Comparison of ENCODE assay signal across 15 cellular contexts in the genomic region with DNA sequence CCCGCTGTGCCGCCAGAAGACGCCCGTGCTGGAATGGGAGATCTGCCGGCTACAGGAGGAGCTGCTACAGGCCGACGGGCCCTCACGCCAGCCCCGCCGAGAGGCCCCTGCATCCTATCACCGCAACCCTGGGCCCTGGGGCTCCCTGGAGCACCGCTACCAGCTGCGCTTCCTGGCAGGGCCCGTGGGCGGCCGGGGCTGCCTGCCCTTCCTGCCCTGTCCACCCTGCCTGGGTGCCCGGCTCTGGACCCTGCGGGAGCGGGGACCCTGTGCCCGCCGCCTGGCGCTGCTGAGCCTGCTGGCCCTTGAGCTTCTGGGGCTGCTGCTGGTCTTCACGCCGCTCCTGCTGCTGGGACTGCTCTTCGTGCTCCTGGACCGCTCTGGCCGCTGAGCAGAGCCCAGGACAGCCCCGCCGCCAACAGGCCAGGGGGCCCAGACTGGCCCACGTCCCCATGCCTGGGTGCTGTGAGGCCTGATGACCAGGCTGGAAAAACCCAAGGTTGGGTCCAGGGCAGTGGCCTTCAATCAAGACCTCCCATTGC. TPM values are rescaled to one million over a fixed set of nuclear protein-coding genes. Genes with fewer than 3 reads are reported as not detected.
A peak's percentile ranks its signal among the peaks of the same experiment; 100 is the strongest.
DNase-seq lines count a peak whose midpoint lies in the region; ATAC-seq, FAIRE-seq and TF ChIP-seq lines count a peak whose summit lies in the region.
"Had no signal": no experiment of that assay in that cellular context is flagged by ENCODE, and none has a peak within 500 bp of the region (broad histone marks: within the 10 kb centered on the region; RNA-seq: fewer than 3 reads in every experiment).

No MANE protein-coding gene starts in this region.

- H3K36me3 Mint-ChIP-seq in astrocyte (ENCODE audit: low read depth, unreplicated experiment), result no peaks in the 10 kb centered on the region
- H3K36me3 Mint-ChIP-seq: T-cell had no signal

- no peak overlapping the region for H2BK5ac ChIP-seq in neuronal stem cell (ENCODE audit: low read length)

- no peak overlapping the region for H3K4me3 Mint-ChIP-seq in astrocyte (ENCODE audit: unreplicated experiment)
- H3K4me3 Mint-ChIP-seq: activated naive CD8-positive, alpha-beta T cell treated with anti-CD3 and anti-CD28 coated beads, Interleukin-2, amount 50 U/mL, for 24 hours; stimulated activated memory B cell treated with anti-CD40 and anti-IgM and Interleukin-4, amounts not matched to agents 10 μg/mL and 1 μg/mL and 100 μg/mL, for 72 hours; T-cell had no signal

- no peaks in the 10 kb centered on the region for H3K36me3 ChIP-seq in astrocyte (ENCODE audit: insufficient read depth, low read length)
- peaks cover 11 to 30% of the 10 kb centered on the region in 2 donors for H3K36me3 ChIP-seq in neuronal stem cell (replicated peaks in 1 of 2; ENCODE audit: control insufficient read depth in 2 of 2, insufficient read depth in 2 of 2, low read length in 2 of 2)

- no peaks in the 10 kb centered on the region for H3K27me3 Mint-ChIP-seq in astrocyte (ENCODE audit: low read depth, unreplicated experiment)
- H3K27me3 Mint-ChIP-seq: activated naive CD8-positive, alpha-beta T cell treated with anti-CD3 and anti-CD28 coated beads, Interleukin-2, amount 50 U/mL, for 24 hours; stimulated activated memory B cell treated with anti-CD40 and anti-IgM and Interleukin-4, amounts not matched to agents 10 μg/mL and 1 μg/mL and 100 μg/mL, for 72 hours; T-cell had no signal

- no peaks in the 10 kb centered on the region for H3K9me3 Mint-ChIP-seq in astrocyte (ENCODE audit: unreplicated experiment)
- H3K9me3 Mint-ChIP-seq: activated naive CD8-positive, alpha-beta T cell treated with anti-CD3 and anti-CD28 coated beads, Interleukin-2, amount 50 U/mL, for 24 hours; stimulated activated memory B cell treated with anti-CD40 and anti-IgM and Interleukin-4, amounts not matched to agents 10 μg/mL and 1 μg/mL and 100 μg/mL, for 72 hours; T-cell had no signal

- peaks cover 8% of the 10 kb centered on the region for H4K20me1 ChIP-seq in astrocyte (ENCODE audit: insufficient read depth, low read length)

- H3K4me1 ChIP-seq in astrocyte (ENCODE audit: insufficient read depth, low read length) (peaks cover 15% of the 10 kb centered on the region), neuronal stem cell (ENCODE audit: control insufficient read depth in 2 of 2, insufficient read depth in 1 of 2, low read depth in 1 of 2, low read length in 2 of 2) (peaks cover 8 to 15% of the 10 kb centered on the region in 2 donors)

- H3K4me2 ChIP-seq in astrocyte (ENCODE audit: low read length) (peak overlapping the region; percentile 44), neuronal stem cell (ENCODE audit: insufficient read depth, low read length, poor library complexity, severe bottlenecking) (no peak overlapping the region)

- ATAC-seq in SK-N-SH treated with all-trans-retinoic acid at 6 μM for 48 hours, result no peak
- ATAC-seq: activated naive CD8-positive, alpha-beta T cell treated with anti-CD3 and anti-CD28 coated beads, Interleukin-2, amount 50 U/mL, for 24 hours; stimulated activated memory B cell treated with anti-CD40 and anti-IgM and Interleukin-4, amounts not matched to agents 10 μg/mL and 1 μg/mL and 100 μg/mL, for 72 hours; T-cell had no signal

- H3K9me3 ChIP-seq in astrocyte (ENCODE audit: insufficient read depth, low read depth, low read length), result no peaks in the 10 kb centered on the region
- H3K9me3 ChIP-seq in neuronal stem cell (replicated peaks in 1 of 2; ENCODE audit: control insufficient read depth in 2 of 2, insufficient read depth in 1 of 2, low read depth in 1 of 2, low read length in 2 of 2), result no peaks in the 10 kb centered on the region
- H3K9me3 ChIP-seq: mucosa of descending colon had no signal

- DNase-seq in astrocyte (ENCODE audit: low read depth) (no peak), neuronal stem cell (ENCODE audit: low spot score) (no peak), dermis blood vessel endothelial cell (no peak), GM20000 (ENCODE audit: low spot score) (no peak)
- DNase-seq: activated naive CD8-positive, alpha-beta T cell treated with anti-CD3 and anti-CD28 coated beads, Interleukin-2, amount 50 U/mL, for 24 hours; activated T-cell treated with anti-CD3 and anti-CD28 coated beads for 4 hours; NCI-H1436 treated with DMSO at 0.1 percent for 48 hours; NCI-H510A; T-cell had no signal

- H2BK15ac ChIP-seq in neuronal stem cell (ENCODE audit: low read length), result no peak overlapping the region

- no peaks in the 10 kb centered on the region for H3K79me2 ChIP-seq in astrocyte (ENCODE audit: insufficient read depth, low read length)

- no peak overlapping the region for H2BK120ac ChIP-seq in neuronal stem cell (ENCODE audit: low read depth, low read length)

- H3K9ac ChIP-seq in astrocyte (ENCODE audit: low read length), result no peak overlapping the region
- H3K9ac ChIP-seq in neuronal stem cell (ENCODE audit: low read depth, low read length, poor library complexity), result peak overlapping the region; percentile 21

- TF ChIP-seq CTCF in C4-2B (conservative IDR thresholded peaks at IDR 0.05) (no peak), astrocyte (IDR thresholded peaks at IDR 0.05; ENCODE audit: insufficient read depth, low read depth, low read length) (no peak), GM20000 (IDR thresholded peaks at IDR 0.05; ENCODE audit: extremely low read depth, missing control alignments) (no peak)

- no CpG with 5 or more reads among the region's 30 CpGs for WGBS in neuronal stem cell (ENCODE audit: extremely low coverage in 2 of 2, insufficient read length in 2 of 2, insufficient replicate concordance in 1 of 2), 2 donors

- no peak overlapping the region for H3K14ac ChIP-seq in neuronal stem cell (ENCODE audit: low read length)

- H3K4me3 ChIP-seq in astrocyte (ENCODE audit: insufficient read depth, low read depth, low read length) (no peak overlapping the region), neuronal stem cell (ENCODE audit: low read length in 2 of 2) (no peak overlapping the region)

- H3K27ac ChIP-seq in C4-2B (peak overlapping the region; percentile 98), astrocyte (ENCODE audit: low read depth, low read length) (no peak overlapping the region), neuronal stem cell (replicated peaks; ENCODE audit: low read length) (no peak overlapping the region)

- no peak overlapping the region for H2AK5ac ChIP-seq in neuronal stem cell (ENCODE audit: low read depth, low read length)

- peaks cover 15% of the 10 kb centered on the region for H3K79me1 ChIP-seq in neuronal stem cell (ENCODE audit: low read depth, low read length)

- H2BK12ac ChIP-seq in neuronal stem cell (ENCODE audit: low read length), result no peak overlapping the region

- H3K18ac ChIP-seq in neuronal stem cell (ENCODE audit: low read length), result no peak overlapping the region

- H2AFZ ChIP-seq in astrocyte (ENCODE audit: low read depth, low read length), result no peak overlapping the region
- no peak overlapping the region for H2AFZ ChIP-seq in neuronal stem cell (ENCODE audit: low read length)

- no peak overlapping the region for H3K4ac ChIP-seq in neuronal stem cell (ENCODE audit: low read length)

- H3K27me3 ChIP-seq in astrocyte (ENCODE audit: insufficient read depth, low read length), result no peaks in the 10 kb centered on the region
- peaks cover 0 to 10% (median 3%) of the 10 kb centered on the region in 3 experiments for H3K27me3 ChIP-seq in neuronal stem cell (ENCODE audit: control insufficient read depth in 3 of 3, insufficient read depth in 3 of 3, low read depth in 1 of 3, low read length in 3 of 3)

- no peak for FAIRE-seq in astrocyte (lab: Jason Lieb, UNC)

- H3K23ac ChIP-seq in neuronal stem cell (ENCODE audit: low read depth, low read length, poor library complexity), result peak overlapping the region; percentile 80

- peak overlapping the region; percentile 65 for H4K8ac ChIP-seq in neuronal stem cell (ENCODE audit: low read depth, low read length)

- no peak overlapping the region for H4K91ac ChIP-seq in neuronal stem cell (ENCODE audit: low read depth, low read length, poor library complexity)

- no peak overlapping the region for H3K27ac Mint-ChIP-seq in astrocyte (ENCODE audit: unreplicated experiment)
- H3K27ac Mint-ChIP-seq: activated naive CD8-positive, alpha-beta T cell treated with anti-CD3 and anti-CD28 coated beads, Interleukin-2, amount 50 U/mL, for 24 hours; stimulated activated memory B cell treated with anti-CD40 and anti-IgM and Interleukin-4, amounts not matched to agents 10 μg/mL and 1 μg/mL and 100 μg/mL, for 72 hours; T-cell had no signal

- peaks cover 6% of the 10 kb centered on the region for H3K4me1 Mint-ChIP-seq in astrocyte (ENCODE audit: low read depth, unreplicated experiment)

TF ChIP-seq in SK-N-SH treated with all-trans-retinoic acid at 6 μM for 48 hours, 23 proteins besides CTCF, POLR2A, EP300 and RAD21 (continues in another document):
- TF ChIP-seq ZFP3 (CRISPR knock-in tag; IDR thresholded peaks at IDR 0.05) (no peak), BACH2 (CRISPR knock-in tag; IDR thresholded peaks at IDR 0.05; ENCODE audit: borderline replicate concordance) (no peak)

RNA-seq across cellular contexts. Expression of a gene that starts 3.8 kb away (rescaled TPM):
- total RNA-seq in astrocyte, result 4.3 and 4.9 TPM in 2 replicates
- 6.4 TPM for polyA plus RNA-seq in neuronal stem cell (2013, experiment 1 of 2)
- polyA plus RNA-seq in neuronal stem cell (2013, experiment 2 of 2), result 6.5 TPM
- 0.14 TPM in 1 of 2 replicates, not detected in the other for total RNA-seq in dermis blood vessel endothelial cell

RNA-seq across cellular contexts. Expression of a gene that starts 6.7 kb away (rescaled TPM):
- total RNA-seq in astrocyte, result 1.2 and 1.3 TPM in 2 replicates
- polyA plus RNA-seq in neuronal stem cell (2013, experiment 1 of 2), result 0.66 TPM
- polyA plus RNA-seq in neuronal stem cell (2013, experiment 2 of 2), result 0.61 TPM
- total RNA-seq in dermis blood vessel endothelial cell, result 0.17 and 0.37 TPM in 2 replicates
- total RNA-seq: mucosa of descending colon had no signal

RNA-seq across cellular contexts. Expression of a gene that starts 9.0 kb away (rescaled TPM):
- 0.17 TPM in 1 of 2 replicates, not detected in the other for total RNA-seq in astrocyte
- polyA plus RNA-seq in neuronal stem cell (2013, experiment 1 of 2), result not detected
- not detected for polyA plus RNA-seq in neuronal stem cell (2013, experiment 2 of 2)
- not detected in 2 replicates for total RNA-seq in dermis blood vessel endothelial cell
- total RNA-seq: mucosa of descending colon, posterior vena cava, T-cell had no signal
- polyA plus RNA-seq: BJ had no signal

RNA-seq across cellular contexts. Expression of a gene that starts 12.4 kb away (rescaled TPM):
- total RNA-seq in astrocyte (0.09 TPM in 1 of 2 replicates, not detected in the other), dermis blood vessel endothelial cell (not detected in 2 replicates)
- polyA plus RNA-seq in neuronal stem cell (2013, experiment 1 of 2), result not detected
- not detected for polyA plus RNA-seq in neuronal stem cell (2013, experiment 2 of 2)
- total RNA-seq: mucosa of descending colon, posterior vena cava, T-cell had no signal
- polyA plus RNA-seq: BJ had no signal

RNA-seq across cellular contexts. Expression of a gene that starts 12.8 kb away (rescaled TPM):
- total RNA-seq in astrocyte (13.7 and 14.5 TPM in 2 replicates), dermis blood vessel endothelial cell (3.4 and 5.8 TPM in 2 replicates)
- 16.1 TPM for polyA plus RNA-seq in neuronal stem cell (2013, experiment 1 of 2)
- 15.4 TPM for polyA plus RNA-seq in neuronal stem cell (2013, experiment 2 of 2)
